1 cellular context compared by ENCODE assay signal in genomic region chr1:22131875-22132486, GRCh38.
TF ChIP-seq lines count a peak whose summit lies in the region.

No MANE protein-coding gene starts in this region.

TF ChIP-seq in HepG2, 621 proteins besides CTCF, POLR2A, EP300 and RAD21 (continued from another document and continues in another):
- TF ChIP-seq ETS1 (CRISPR knock-in tag; IDR thresholded peaks at IDR 0.05) (no peak), ATM (IDR thresholded peaks at IDR 0.05; ENCODE audit: borderline replicate concordance) (no peak), SMAD1 (CRISPR knock-in tag; IDR thresholded peaks at IDR 0.05; ENCODE audit: borderline replicate concordance, low read depth) (no peak), XRCC5 (optimal IDR thresholded peaks at IDR 0.05; ENCODE audit: low read length) (peak; percentile 47), PPARG (CRISPR knock-in tag; conservative IDR thresholded peaks at IDR 0.05) (no peak), SAFB2 (CRISPR knock-in tag; IDR thresholded peaks at IDR 0.05; ENCODE audit: borderline replicate concordance, low read depth) (no peak), YEATS2 (CRISPR knock-in tag; IDR thresholded peaks at IDR 0.05; ENCODE audit: borderline replicate concordance) (no peak), ZNF318 (CRISPR knock-in tag; IDR thresholded peaks at IDR 0.05) (no peak), ZNF101 (CRISPR knock-in tag; IDR thresholded peaks at IDR 0.05; ENCODE audit: borderline replicate concordance, low read depth) (no peak), ZNF768 (CRISPR knock-in tag; IDR thresholded peaks at IDR 0.05) (peak; percentile 22; the same call in 1 of the 2 replicates), FLYWCH1 (CRISPR knock-in tag; IDR thresholded peaks at IDR 0.05) (no peak), RBM39 (IDR thresholded peaks at IDR 0.05; ENCODE audit: low read depth, low read length, poor library complexity, severe bottlenecking) (peak; percentile 39), MYNN (CRISPR knock-in tag; IDR thresholded peaks at IDR 0.05; ENCODE audit: low read depth) (no peak), SNAPC2 (CRISPR knock-in tag; IDR thresholded peaks at IDR 0.05) (no peak), HHEX (CRISPR knock-in tag; IDR thresholded peaks at IDR 0.05) (no peak), ZNF687 (CRISPR knock-in tag; IDR thresholded peaks at IDR 0.05) (peak; percentile 28; the same call in 1 of the 2 replicates), RCOR2 (CRISPR knock-in tag; IDR thresholded peaks at IDR 0.05) (no peak), DNMT1 (CRISPR knock-in tag; IDR thresholded peaks at IDR 0.05) (no peak), ZBTB21 (CRISPR knock-in tag; IDR thresholded peaks at IDR 0.05) (no peak), ZNF598 (CRISPR knock-in tag; IDR thresholded peaks at IDR 0.05; ENCODE audit: borderline replicate concordance) (no peak), ZNF530 (CRISPR knock-in tag; IDR thresholded peaks at IDR 0.05; ENCODE audit: low read depth) (no peak), ZNF570 (CRISPR knock-in tag; IDR thresholded peaks at IDR 0.05; ENCODE audit: borderline replicate concordance) (no peak), PATZ1 (CRISPR knock-in tag; IDR thresholded peaks at IDR 0.05) (peak; percentile 51), ZZZ3 (CRISPR knock-in tag; IDR thresholded peaks at IDR 0.05; ENCODE audit: borderline replicate concordance) (no peak), NCOA5 (CRISPR knock-in tag; IDR thresholded peaks at IDR 0.05) (no peak), EEA1 (CRISPR knock-in tag; IDR thresholded peaks at IDR 0.05; ENCODE audit: borderline replicate concordance) (no peak), ZNF564 (CRISPR knock-in tag; IDR thresholded peaks at IDR 0.05) (no peak), HNF1B (CRISPR knock-in tag; IDR thresholded peaks at IDR 0.05) (0 out of 2 replicates have a peak, but pooled peaks have one; percentile 13), AKAP8 (CRISPR knock-in tag; IDR thresholded peaks at IDR 0.05) (no peak), NFE2L2 (IDR thresholded peaks at IDR 0.05; ENCODE audit: low read length) (no peak), ZNF646 (CRISPR knock-in tag; IDR thresholded peaks at IDR 0.05) (no peak), ZNF674 (CRISPR knock-in tag; IDR thresholded peaks at IDR 0.05; ENCODE audit: low read depth) (no peak), BRD4 (CRISPR knock-in tag; IDR thresholded peaks at IDR 0.05) (no peak), ZNF3 (CRISPR knock-in tag; IDR thresholded peaks at IDR 0.05) (no peak)
